ENCODE assay signal across 8 cellular contexts in genomic region chrX:74291577-74291963, GRCh38. TPM values are rescaled to one million over a fixed set of nuclear protein-coding genes. Genes with fewer than 3 reads are reported as not detected.
DNase-seq lines count a peak whose midpoint lies in the region; ATAC-seq lines count a peak whose summit lies in the region.

No MANE protein-coding gene starts in this region.

- peaks cover 21% of the 10 kb centered on the region for H3K4me1 Mint-ChIP-seq in activated CD4-positive, alpha-beta memory T cell treated with anti-CD3 and anti-CD28 coated beads for 36 hours (ENCODE audit: low read depth)

- H3K36me3 Mint-ChIP-seq in activated CD4-positive, alpha-beta memory T cell treated with anti-CD3 and anti-CD28 coated beads for 36 hours: peaks cover 13% of the 10 kb centered on the region

- no peaks in the 10 kb centered on the region for H3K9me3 Mint-ChIP-seq in activated CD4-positive, alpha-beta memory T cell treated with anti-CD3 and anti-CD28 coated beads for 36 hours

- H3K4me3 ChIP-seq in iPS-18a (ENCODE audit: low read length): peak overlapping the region; percentile 75
- peak overlapping the region; percentile 66 to 92 (median 86) for H3K4me3 ChIP-seq in subcutaneous abdominal adipose tissue (ENCODE audit: low read depth in 1 of 5, low read length in 5 of 5)

- POLR2A ChIA-PET in activated CD4-positive, alpha-beta memory T cell treated with anti-CD3 and anti-CD28 coated beads for 36 hours (lab: Charles Lee): interaction anchor here (1.1 to 1.2 kb wide), 2 partner anchors 9 to 243 kb away, joined by 4 read pairs; no protein-coding TSS in a partner anchor

- no peaks in the 10 kb centered on the region for H3K27me3 Mint-ChIP-seq in activated CD4-positive, alpha-beta memory T cell treated with anti-CD3 and anti-CD28 coated beads for 36 hours

- peaks cover 9% of the 10 kb centered on the region for H3K36me3 ChIP-seq in iPS-18a (ENCODE audit: control insufficient read depth, low read depth, low read length)
- H3K36me3 ChIP-seq in subcutaneous abdominal adipose tissue (ENCODE audit: control insufficient read depth in 5 of 5, insufficient read depth in 5 of 5, low read length in 5 of 5): no peaks in the 10 kb centered on the region

- H3K27me3 ChIP-seq in iPS-18a (ENCODE audit: control insufficient read depth, insufficient read depth, low read length): no peaks in the 10 kb centered on the region
- peaks cover 0 to 2% (median 0%) of the 10 kb centered on the region in 5 donors for H3K27me3 ChIP-seq in subcutaneous abdominal adipose tissue (ENCODE audit: control insufficient read depth in 5 of 5, insufficient read depth in 4 of 5, low read length in 5 of 5)

- CTCF ChIA-PET in activated CD4-positive, alpha-beta memory T cell treated with anti-CD3 and anti-CD28 coated beads for 36 hours (lab: Charles Lee): no interaction called here

- H3K9me3 ChIP-seq in iPS-18a (ENCODE audit: control insufficient read depth, low read depth, low read length) (no peaks in the 10 kb centered on the region), subcutaneous abdominal adipose tissue (ENCODE audit: control insufficient read depth in 5 of 5, low read length in 5 of 5) (no peaks in the 10 kb centered on the region)

- intact Hi-C loops in activated CD4-positive, alpha-beta memory T cell treated with anti-CD3 and anti-CD28 coated beads for 36 hours (cut with micrococcal nuclease): loop anchor here (2.0 to 10.0 kb wide), 4 partner anchors 73 to 1853 kb away; no protein-coding TSS in a partner anchor

- DNase-seq in NCI-H526 (lab: John Stamatoyannopoulos, UW) (peak; percentile 30 to 39), NCI-H526 treated with DMSO at 0.1 percent for 48 hours (lab: John Stamatoyannopoulos, UW) (no peak), superior temporal gyrus (ENCODE audit: extremely low spot score) (no peak), NCI-H1417 treated with DMSO at 0.1 percent for 48 hours (lab: John Stamatoyannopoulos, UW) (no peak)
- no peak for DNase-seq in activated CD4-positive, alpha-beta memory T cell treated with anti-CD3 and anti-CD28 coated beads for 36 hours

- H3K4me1 ChIP-seq in iPS-18a (ENCODE audit: control insufficient read depth, low read depth, low read length) (peaks cover 26% of the 10 kb centered on the region), subcutaneous abdominal adipose tissue (ENCODE audit: control insufficient read depth in 5 of 5, insufficient read depth in 5 of 5, low read length in 5 of 5) (peaks cover 0 to 26% (median 19%) of the 10 kb centered on the region in 5 donors)

- peak overlapping the region; percentile 96 for H3K4me3 Mint-ChIP-seq in activated CD4-positive, alpha-beta memory T cell treated with anti-CD3 and anti-CD28 coated beads for 36 hours

- ATAC-seq in HG02852 (IDR thresholded peaks at IDR 0.05; ENCODE audit: unreplicated experiment): no peak

- H3K9ac ChIP-seq in iPS-18a (ENCODE audit: low read length): peak overlapping the region; percentile 89
- peak overlapping the region; percentile 72 to 93 (median 84) for H3K9ac ChIP-seq in subcutaneous abdominal adipose tissue (ENCODE audit: low read length in 5 of 5)

- peak overlapping the region; percentile 99 for H3K27ac Mint-ChIP-seq in activated CD4-positive, alpha-beta memory T cell treated with anti-CD3 and anti-CD28 coated beads for 36 hours

- H3K27ac ChIP-seq in iPS-18a (ENCODE audit: low read length) (peak overlapping the region; percentile 80), subcutaneous abdominal adipose tissue (ENCODE audit: low read depth, low read length) (peak overlapping the region; percentile 96)

RNA-seq across cellular contexts. Expression of gene ZCCHC13, which starts 12.4 kb away (rescaled TPM):
- not detected for total RNA-seq in activated CD4-positive, alpha-beta memory T cell treated with anti-CD3 and anti-CD28 coated beads for 36 hours

Comparison
In these comparisons a context has a peak if more than half of its experiments do, and no peak if none do; other contexts are left out.
1. DNase-seq: peak in NCI-H526 (2 of 2); none in NCI-H526 treated with DMSO at 0.1 percent for 48 hours (single experiment), activated CD4-positive, alpha-beta memory T cell treated with anti-CD3 and anti-CD28 coated beads for 36 hours (single experiment), superior temporal gyrus (single experiment) and NCI-H1417 treated with DMSO at 0.1 percent for 48 hours (single experiment).